8 cellular contexts compared by ENCODE assay signal in genomic region chrX:119871599-119872395, GRCh38. TPM values are rescaled to one million over a fixed set of nuclear protein-coding genes. Genes with fewer than 3 reads are reported as not detected.
A peak's percentile ranks its signal among the peaks of the same experiment; 100 is the strongest.
DNase-seq lines count a peak whose midpoint lies in the region; FAIRE-seq and TF ChIP-seq lines count a peak whose summit lies in the region.

NDUFA1 (plus strand) TSS chrX:119871832; CDS start chrX:119871912, 80 bp downstream.
RNF113A (minus strand) TSS chrX:119871733; CDS start chrX:119871613, 120 bp downstream.

- FAIRE-seq in H54 (lab: Jason Lieb, UNC), result peak; percentile 75

- TF ChIP-seq POLR2A in H54 (IDR thresholded peaks at IDR 0.05; ENCODE audit: low read depth, low read length) (peak; percentile 86), stomach (IDR thresholded peaks at IDR 0.05) (no peak)

- peak within 1 kb of the TSS; percentile 92 for H3K4me3 ChIP-seq in Loucy (ENCODE audit: low read length, poor library complexity, severe bottlenecking)
- H3K4me3 ChIP-seq in fibroblast of the aortic adventitia (ENCODE audit: low read depth, low read length), result peak within 1 kb of the TSS; percentile 79
- H3K4me3 ChIP-seq in neural cell (ENCODE audit: low read length), result peak within 1 kb of the TSS; percentile 82
- H3K4me3 ChIP-seq in stomach, result peak within 1 kb of the TSS; percentile 55 to 64 (median 58)

- intact Hi-C loops in stomach (cut with DNase I; ENCODE audit: low total_unique reads), result no loop called here

- no peak for TF ChIP-seq EP300 in neural cell (conservative IDR thresholded peaks at IDR 0.05; ENCODE audit: poor library complexity, severe bottlenecking)
- TF ChIP-seq EP300 in stomach (IDR thresholded peaks at IDR 0.05), result no peak

- H3K36me3 ChIP-seq in Loucy (ENCODE audit: insufficient read depth, low read length) (no peaks in the 10 kb centered on the region), neural cell (ENCODE audit: insufficient read depth, low read length) (no peaks in the 10 kb centered on the region), stomach (peaks cover 0 to 16% (median 15%) of the 10 kb centered on the region in 4 donors)

- H3K9me3 ChIP-seq in Loucy (ENCODE audit: insufficient read depth, low read depth, low read length) (no peaks in the 10 kb centered on the region), neural cell (ENCODE audit: low read length) (no peaks in the 10 kb centered on the region), stomach (peaks cover 0 to 10% (median 0%) of the 10 kb centered on the region in 4 donors)

- H3K4me2 ChIP-seq in Loucy (ENCODE audit: low read depth, low read length, poor library complexity, severe bottlenecking) (peak within 1 kb of the TSS; percentile 91), neural cell (ENCODE audit: low read length) (peak within 1 kb of the TSS; percentile 25)

- H3K4me1 ChIP-seq in Loucy (ENCODE audit: insufficient read depth, low read length, poor library complexity, severe bottlenecking) (peaks cover 6% of the 10 kb centered on the region), stomach (peaks cover 6 to 40% (median 14%) of the 10 kb centered on the region in 4 donors)

- H3F3A ChIP-seq in Loucy (ENCODE audit: low read depth) (no peaks in the 10 kb centered on the region; the same call in 1 of the 2 replicates), neural cell (ENCODE audit: insufficient read depth, low read length, poor library complexity, severe bottlenecking) (no peaks in the 10 kb centered on the region)

- H3K27me3 ChIP-seq in Loucy (ENCODE audit: insufficient read depth, low read length, poor library complexity, severe bottlenecking), result no peaks in the 10 kb centered on the region
- H3K27me3 ChIP-seq in neural cell (ENCODE audit: insufficient read depth, low read depth, low read length), result no peaks in the 10 kb centered on the region
- no peaks in the 10 kb centered on the region for H3K27me3 ChIP-seq in stomach

- H3K27ac ChIP-seq in neural cell (ENCODE audit: low read length), result peak within 1 kb of the TSS; percentile 92
- H3K27ac ChIP-seq in stomach, result peak within 1 kb of the TSS; percentile 81 to 94 (median 92)

- H2AFZ ChIP-seq in Loucy (ENCODE audit: low read length) (peak within 1 kb of the TSS; percentile 87), neural cell (ENCODE audit: low read depth, low read length) (peak within 1 kb of the TSS; percentile 65)

- peak; percentile 84 for DNase-seq in ELR (ENCODE audit: low read depth)
- peak; percentile 63 for DNase-seq in H54 (ENCODE audit: insufficient read length, low spot score)
- DNase-seq in SHP77 treated with DMSO at 0.1 percent for 48 hours (lab: John Stamatoyannopoulos, UW), result peak; percentile 46
- peak; percentile 94 for DNase-seq in activated effector memory CD4-positive, alpha-beta T cell treated with anti-CD3 and anti-CD28 coated beads, Interleukin-2, amount 50 U/mL, for 16 hours
- peak; percentile 72 for DNase-seq in fibroblast of the aortic adventitia (ENCODE audit: low read depth)
- DNase-seq in stomach, result peak; percentile 87

- H4K20me1 ChIP-seq in Loucy (ENCODE audit: insufficient read depth, low read length, poor library complexity, severe bottlenecking) (peaks cover 10% of the 10 kb centered on the region), neural cell (ENCODE audit: insufficient read depth) (no peaks in the 10 kb centered on the region)

- peaks cover 63% of the 10 kb centered on the region for H3K79me2 ChIP-seq in Loucy (ENCODE audit: insufficient read depth, low read length)
- H3K79me2 ChIP-seq in neural cell (replicated peaks; ENCODE audit: insufficient read depth, low read length), result peaks cover 15% of the 10 kb centered on the region

- H3K9ac ChIP-seq in Loucy (ENCODE audit: low read depth, low read length, poor library complexity, severe bottlenecking), result peak within 1 kb of the TSS; percentile 95
- peak within 1 kb of the TSS; percentile 85 for H3K9ac ChIP-seq in neural cell (ENCODE audit: low read length)

- TF ChIP-seq RAD21 in neural cell (conservative IDR thresholded peaks at IDR 0.05), result no peak

- no peak for TF ChIP-seq CTCF in Loucy (conservative IDR thresholded peaks at IDR 0.05; ENCODE audit: low read length)
- no peak for TF ChIP-seq CTCF in fibroblast of the aortic adventitia (IDR thresholded peaks at IDR 0.05; ENCODE audit: insufficient read depth, low read length)
- TF ChIP-seq CTCF in neural cell (IDR thresholded peaks at IDR 0.05; ENCODE audit: poor library complexity, severe bottlenecking), result no peak
- no peak for TF ChIP-seq CTCF in stomach (IDR thresholded peaks at IDR 0.05)

- H3K9me2 ChIP-seq in Loucy (replicated peaks; ENCODE audit: low read depth, low read length) (no peaks in the 10 kb centered on the region), neural cell (ENCODE audit: insufficient read depth, low read length) (no peaks in the 10 kb centered on the region)

- WGBS in stomach, 5 donors, result 0 to 42% (median 18%) methylated on average over 32 to 62 of the region's 62 CpGs; no CpG with 5 or more reads in 1 of the 5 donors

TF ChIP-seq in neural cell, 6 proteins besides CTCF, POLR2A, EP300 and RAD21:
- TF ChIP-seq TAF1 (IDR thresholded peaks at IDR 0.05; ENCODE audit: low read depth) (no peak), POLR2AphosphoS5 (IDR thresholded peaks at IDR 0.05) (peak; percentile 91), REST (IDR thresholded peaks at IDR 0.05; ENCODE audit: borderline replicate concordance) (peak; percentile 57), SMC3 (conservative IDR thresholded peaks at IDR 0.05; ENCODE audit: poor library complexity) (no peak), EZH2 (IDR thresholded peaks at IDR 0.05; ENCODE audit: borderline replicate concordance, insufficient read depth, low read length, poor library complexity, severe bottlenecking) (no peak), MXI1 (conservative IDR thresholded peaks at IDR 0.05; ENCODE audit: poor library complexity, severe bottlenecking) (peak; percentile 43)

RNA-seq across cellular contexts. Expression of gene NDUFA1, which starts in this region (rescaled TPM):
- total RNA-seq in fibroblast of the aortic adventitia (ENCODE audit: low replicate concordance), result 63.3 and 111 TPM in 2 replicates
- 214 and 270 TPM in 2 replicates for polyA plus RNA-seq in neural cell
- polyA minus RNA-seq in neural cell, result 24.3 and 29.2 TPM in 2 replicates
- total RNA-seq in stomach, result 10 to 100 TPM; 46.2 to 72.1 (median 64.3) TPM
- polyA plus RNA-seq in stomach, result 100 to 1,000 TPM; 214 to 260 (median 220) TPM

RNA-seq across cellular contexts. Expression of gene RNF113A, which starts in this region (rescaled TPM):
- total RNA-seq in fibroblast of the aortic adventitia (ENCODE audit: low replicate concordance) (10.0 and 11.7 TPM in 2 replicates), stomach (10 to 100 TPM in 3 of 5 donors, 1 to 10 TPM in 2; 9.5 to 42.0 (median 10.9) TPM)
- polyA plus RNA-seq in neural cell (19.6 and 27.2 TPM in 2 replicates), stomach (10 to 100 TPM; 14.4 to 26.4 (median 19.5) TPM)
- polyA minus RNA-seq in neural cell, result 15.0 and 18.3 TPM in 2 replicates

Comparison
In these comparisons a context has a peak if more than half of its experiments do, and no peak if none do; other contexts are left out.
1. Peak in every context shown above with its lines: DNase-seq, H3K4me3 ChIP-seq and H3K27ac ChIP-seq.